1 cellular context compared by ENCODE assay signal in genomic region chr7:158740013-158740656, GRCh38.
TF ChIP-seq lines count a peak whose summit lies in the region.

No MANE protein-coding gene starts in this region.

TF ChIP-seq in K562, 482 proteins besides CTCF, POLR2A, EP300 and RAD21 (continued from another document and continues in another):
- TF ChIP-seq, protein P1, sequence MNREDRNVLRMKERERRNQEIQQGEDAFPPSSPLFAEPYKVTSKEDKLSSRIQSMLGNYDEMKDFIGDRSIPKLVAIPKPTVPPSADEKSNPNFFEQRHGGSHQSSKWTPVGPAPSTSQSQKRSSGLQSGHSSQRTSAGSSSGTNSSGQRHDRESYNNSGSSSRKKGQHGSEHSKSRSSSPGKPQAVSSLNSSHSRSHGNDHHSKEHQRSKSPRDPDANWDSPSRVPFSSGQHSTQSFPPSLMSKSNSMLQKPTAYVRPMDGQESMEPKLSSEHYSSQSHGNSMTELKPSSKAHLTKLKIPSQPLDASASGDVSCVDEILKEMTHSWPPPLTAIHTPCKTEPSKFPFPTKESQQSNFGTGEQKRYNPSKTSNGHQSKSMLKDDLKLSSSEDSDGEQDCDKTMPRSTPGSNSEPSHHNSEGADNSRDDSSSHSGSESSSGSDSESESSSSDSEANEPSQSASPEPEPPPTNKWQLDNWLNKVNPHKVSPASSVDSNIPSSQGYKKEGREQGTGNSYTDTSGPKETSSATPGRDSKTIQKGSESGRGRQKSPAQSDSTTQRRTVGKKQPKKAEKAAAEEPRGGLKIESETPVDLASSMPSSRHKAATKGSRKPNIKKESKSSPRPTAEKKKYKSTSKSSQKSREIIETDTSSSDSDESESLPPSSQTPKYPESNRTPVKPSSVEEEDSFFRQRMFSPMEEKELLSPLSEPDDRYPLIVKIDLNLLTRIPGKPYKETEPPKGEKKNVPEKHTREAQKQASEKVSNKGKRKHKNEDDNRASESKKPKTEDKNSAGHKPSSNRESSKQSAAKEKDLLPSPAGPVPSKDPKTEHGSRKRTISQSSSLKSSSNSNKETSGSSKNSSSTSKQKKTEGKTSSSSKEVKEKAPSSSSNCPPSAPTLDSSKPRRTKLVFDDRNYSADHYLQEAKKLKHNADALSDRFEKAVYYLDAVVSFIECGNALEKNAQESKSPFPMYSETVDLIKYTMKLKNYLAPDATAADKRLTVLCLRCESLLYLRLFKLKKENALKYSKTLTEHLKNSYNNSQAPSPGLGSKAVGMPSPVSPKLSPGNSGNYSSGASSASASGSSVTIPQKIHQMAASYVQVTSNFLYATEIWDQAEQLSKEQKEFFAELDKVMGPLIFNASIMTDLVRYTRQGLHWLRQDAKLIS (CRISPR knock-in tag; IDR thresholded peaks at IDR 0.05) = 0 out of 2 replicates have a peak, but pooled peaks have one; percentile 18
- no peak for TF ChIP-seq ZKSCAN1 (IDR thresholded peaks at IDR 0.05; ENCODE audit: low read depth, low read length)
- TF ChIP-seq SMAD2 (IDR thresholded peaks at IDR 0.05; ENCODE audit: low read depth, low read length) = no peak
- no peak for TF ChIP-seq KAT8 (IDR thresholded peaks at IDR 0.05; ENCODE audit: low read depth)
- TF ChIP-seq CEBPG (CRISPR knock-in tag; IDR thresholded peaks at IDR 0.05) = peak; percentile 80; the same call in 1 of the 2 replicates
- peak in 1 of 2 experiments; percentile 54; a peak in 1 of 4 replicates for TF ChIP-seq CEBPG (tag; conservative IDR thresholded peaks at IDR 0.05 in 1 of 2, IDR thresholded peaks at IDR 0.05 in 1 of 2)
- 0 out of 2 replicates have a peak, but pooled peaks have one; percentile 8 for TF ChIP-seq MAFF (IDR thresholded peaks at IDR 0.05; ENCODE audit: low read length)
- TF ChIP-seq MGA (IDR thresholded peaks at IDR 0.05) = peak; percentile 82
- TF ChIP-seq FOXK1 (CRISPR knock-in tag; IDR thresholded peaks at IDR 0.05; ENCODE audit: borderline replicate concordance) = 0 out of 2 replicates have a peak, but pooled peaks have one; percentile 44
- TF ChIP-seq, protein P2, sequence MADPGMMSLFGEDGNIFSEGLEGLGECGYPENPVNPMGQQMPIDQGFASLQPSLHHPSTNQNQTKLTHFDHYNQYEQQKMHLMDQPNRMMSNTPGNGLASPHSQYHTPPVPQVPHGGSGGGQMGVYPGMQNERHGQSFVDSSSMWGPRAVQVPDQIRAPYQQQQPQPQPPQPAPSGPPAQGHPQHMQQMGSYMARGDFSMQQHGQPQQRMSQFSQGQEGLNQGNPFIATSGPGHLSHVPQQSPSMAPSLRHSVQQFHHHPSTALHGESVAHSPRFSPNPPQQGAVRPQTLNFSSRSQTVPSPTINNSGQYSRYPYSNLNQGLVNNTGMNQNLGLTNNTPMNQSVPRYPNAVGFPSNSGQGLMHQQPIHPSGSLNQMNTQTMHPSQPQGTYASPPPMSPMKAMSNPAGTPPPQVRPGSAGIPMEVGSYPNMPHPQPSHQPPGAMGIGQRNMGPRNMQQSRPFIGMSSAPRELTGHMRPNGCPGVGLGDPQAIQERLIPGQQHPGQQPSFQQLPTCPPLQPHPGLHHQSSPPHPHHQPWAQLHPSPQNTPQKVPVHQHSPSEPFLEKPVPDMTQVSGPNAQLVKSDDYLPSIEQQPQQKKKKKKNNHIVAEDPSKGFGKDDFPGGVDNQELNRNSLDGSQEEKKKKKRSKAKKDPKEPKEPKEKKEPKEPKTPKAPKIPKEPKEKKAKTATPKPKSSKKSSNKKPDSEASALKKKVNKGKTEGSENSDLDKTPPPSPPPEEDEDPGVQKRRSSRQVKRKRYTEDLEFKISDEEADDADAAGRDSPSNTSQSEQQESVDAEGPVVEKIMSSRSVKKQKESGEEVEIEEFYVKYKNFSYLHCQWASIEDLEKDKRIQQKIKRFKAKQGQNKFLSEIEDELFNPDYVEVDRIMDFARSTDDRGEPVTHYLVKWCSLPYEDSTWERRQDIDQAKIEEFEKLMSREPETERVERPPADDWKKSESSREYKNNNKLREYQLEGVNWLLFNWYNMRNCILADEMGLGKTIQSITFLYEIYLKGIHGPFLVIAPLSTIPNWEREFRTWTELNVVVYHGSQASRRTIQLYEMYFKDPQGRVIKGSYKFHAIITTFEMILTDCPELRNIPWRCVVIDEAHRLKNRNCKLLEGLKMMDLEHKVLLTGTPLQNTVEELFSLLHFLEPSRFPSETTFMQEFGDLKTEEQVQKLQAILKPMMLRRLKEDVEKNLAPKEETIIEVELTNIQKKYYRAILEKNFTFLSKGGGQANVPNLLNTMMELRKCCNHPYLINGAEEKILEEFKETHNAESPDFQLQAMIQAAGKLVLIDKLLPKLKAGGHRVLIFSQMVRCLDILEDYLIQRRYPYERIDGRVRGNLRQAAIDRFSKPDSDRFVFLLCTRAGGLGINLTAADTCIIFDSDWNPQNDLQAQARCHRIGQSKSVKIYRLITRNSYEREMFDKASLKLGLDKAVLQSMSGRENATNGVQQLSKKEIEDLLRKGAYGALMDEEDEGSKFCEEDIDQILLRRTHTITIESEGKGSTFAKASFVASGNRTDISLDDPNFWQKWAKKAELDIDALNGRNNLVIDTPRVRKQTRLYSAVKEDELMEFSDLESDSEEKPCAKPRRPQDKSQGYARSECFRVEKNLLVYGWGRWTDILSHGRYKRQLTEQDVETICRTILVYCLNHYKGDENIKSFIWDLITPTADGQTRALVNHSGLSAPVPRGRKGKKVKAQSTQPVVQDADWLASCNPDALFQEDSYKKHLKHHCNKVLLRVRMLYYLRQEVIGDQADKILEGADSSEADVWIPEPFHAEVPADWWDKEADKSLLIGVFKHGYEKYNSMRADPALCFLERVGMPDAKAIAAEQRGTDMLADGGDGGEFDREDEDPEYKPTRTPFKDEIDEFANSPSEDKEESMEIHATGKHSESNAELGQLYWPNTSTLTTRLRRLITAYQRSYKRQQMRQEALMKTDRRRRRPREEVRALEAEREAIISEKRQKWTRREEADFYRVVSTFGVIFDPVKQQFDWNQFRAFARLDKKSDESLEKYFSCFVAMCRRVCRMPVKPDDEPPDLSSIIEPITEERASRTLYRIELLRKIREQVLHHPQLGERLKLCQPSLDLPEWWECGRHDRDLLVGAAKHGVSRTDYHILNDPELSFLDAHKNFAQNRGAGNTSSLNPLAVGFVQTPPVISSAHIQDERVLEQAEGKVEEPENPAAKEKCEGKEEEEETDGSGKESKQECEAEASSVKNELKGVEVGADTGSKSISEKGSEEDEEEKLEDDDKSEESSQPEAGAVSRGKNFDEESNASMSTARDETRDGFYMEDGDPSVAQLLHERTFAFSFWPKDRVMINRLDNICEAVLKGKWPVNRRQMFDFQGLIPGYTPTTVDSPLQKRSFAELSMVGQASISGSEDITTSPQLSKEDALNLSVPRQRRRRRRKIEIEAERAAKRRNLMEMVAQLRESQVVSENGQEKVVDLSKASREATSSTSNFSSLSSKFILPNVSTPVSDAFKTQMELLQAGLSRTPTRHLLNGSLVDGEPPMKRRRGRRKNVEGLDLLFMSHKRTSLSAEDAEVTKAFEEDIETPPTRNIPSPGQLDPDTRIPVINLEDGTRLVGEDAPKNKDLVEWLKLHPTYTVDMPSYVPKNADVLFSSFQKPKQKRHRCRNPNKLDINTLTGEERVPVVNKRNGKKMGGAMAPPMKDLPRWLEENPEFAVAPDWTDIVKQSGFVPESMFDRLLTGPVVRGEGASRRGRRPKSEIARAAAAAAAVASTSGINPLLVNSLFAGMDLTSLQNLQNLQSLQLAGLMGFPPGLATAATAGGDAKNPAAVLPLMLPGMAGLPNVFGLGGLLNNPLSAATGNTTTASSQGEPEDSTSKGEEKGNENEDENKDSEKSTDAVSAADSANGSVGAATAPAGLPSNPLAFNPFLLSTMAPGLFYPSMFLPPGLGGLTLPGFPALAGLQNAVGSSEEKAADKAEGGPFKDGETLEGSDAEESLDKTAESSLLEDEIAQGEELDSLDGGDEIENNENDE (IDR thresholded peaks at IDR 0.05; ENCODE audit: low read depth, low read length) = no peak
- peak; percentile 50 for TF ChIP-seq ZNF316 (IDR thresholded peaks at IDR 0.05)
- TF ChIP-seq LCOR (CRISPR knock-in tag; IDR thresholded peaks at IDR 0.05) = peak; percentile 81
- TF ChIP-seq CEBPB (tag; IDR thresholded peaks at IDR 0.05) = peak; percentile 81
- TF ChIP-seq, protein P3, sequence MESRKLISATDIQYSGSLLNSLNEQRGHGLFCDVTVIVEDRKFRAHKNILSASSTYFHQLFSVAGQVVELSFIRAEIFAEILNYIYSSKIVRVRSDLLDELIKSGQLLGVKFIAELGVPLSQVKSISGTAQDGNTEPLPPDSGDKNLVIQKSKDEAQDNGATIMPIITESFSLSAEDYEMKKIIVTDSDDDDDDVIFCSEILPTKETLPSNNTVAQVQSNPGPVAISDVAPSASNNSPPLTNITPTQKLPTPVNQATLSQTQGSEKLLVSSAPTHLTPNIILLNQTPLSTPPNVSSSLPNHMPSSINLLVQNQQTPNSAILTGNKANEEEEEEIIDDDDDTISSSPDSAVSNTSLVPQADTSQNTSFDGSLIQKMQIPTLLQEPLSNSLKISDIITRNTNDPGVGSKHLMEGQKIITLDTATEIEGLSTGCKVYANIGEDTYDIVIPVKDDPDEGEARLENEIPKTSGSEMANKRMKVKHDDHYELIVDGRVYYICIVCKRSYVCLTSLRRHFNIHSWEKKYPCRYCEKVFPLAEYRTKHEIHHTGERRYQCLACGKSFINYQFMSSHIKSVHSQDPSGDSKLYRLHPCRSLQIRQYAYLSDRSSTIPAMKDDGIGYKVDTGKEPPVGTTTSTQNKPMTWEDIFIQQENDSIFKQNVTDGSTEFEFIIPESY (CRISPR knock-in tag; IDR thresholded peaks at IDR 0.05) = peak; percentile 73; the same call in 1 of the 2 replicates
- 0 out of 2 replicates have a peak, but pooled peaks have one; percentile 2 for TF ChIP-seq JUND (IDR thresholded peaks at IDR 0.05; ENCODE audit: borderline replicate concordance, low read depth, low read length)
- TF ChIP-seq JUND (tag; IDR thresholded peaks at IDR 0.05; ENCODE audit: borderline replicate concordance, low read depth, low read length) = no peak
- no peak for TF ChIP-seq BRD9 (IDR thresholded peaks at IDR 0.05; ENCODE audit: low read depth, partially characterized antibody)
- peak; percentile 65; the same call in 1 of the 2 replicates for TF ChIP-seq ZNF232 (CRISPR knock-in tag; IDR thresholded peaks at IDR 0.05)
- peak; percentile 94 for TF ChIP-seq MAX (CRISPR knock-in tag; IDR thresholded peaks at IDR 0.05)
